Comparison of ENCODE assay signal across 25 cellular contexts in the genomic region with DNA sequence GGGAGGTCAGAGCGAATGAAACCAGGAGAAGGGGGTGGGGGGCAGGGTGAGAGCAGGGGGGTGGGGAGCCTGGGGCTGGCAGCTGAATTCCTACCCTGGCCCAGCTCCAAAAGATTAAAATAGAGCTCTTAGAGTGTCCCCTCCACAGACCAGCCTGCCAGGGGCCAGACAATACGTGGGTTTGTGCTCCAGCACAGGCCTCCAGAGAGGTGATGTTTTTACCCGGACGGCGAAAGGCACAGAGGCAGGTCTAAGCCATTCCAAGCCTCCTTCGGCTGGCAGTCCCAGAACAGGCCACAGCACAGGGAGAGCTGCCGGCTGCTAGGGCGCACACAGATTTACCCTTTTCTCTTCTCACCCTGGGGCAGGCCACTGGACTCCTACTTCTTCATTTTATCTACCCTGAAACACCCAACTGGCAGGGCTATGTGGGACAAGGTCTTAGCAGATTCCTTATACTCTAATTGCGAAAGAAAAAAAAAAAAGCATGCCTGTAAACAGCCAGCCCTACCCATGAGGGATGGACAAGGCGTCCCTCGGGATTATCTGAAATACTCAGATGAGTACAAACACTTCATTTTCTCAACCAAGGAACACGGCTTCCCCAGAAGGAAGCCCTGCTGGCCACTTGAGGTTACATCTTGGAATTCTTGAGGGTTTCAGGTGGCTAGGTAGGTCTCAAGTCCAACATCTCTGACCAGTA.
DNase-seq lines count a peak whose midpoint lies in the region; ATAC-seq and TF ChIP-seq lines count a peak whose summit lies in the region.
"Had no signal": no experiment of that assay in that cellular context is flagged by ENCODE, and none has a peak within 500 bp of the region (broad histone marks: within the 10 kb centered on the region; RNA-seq: fewer than 3 reads in every experiment).

No MANE protein-coding gene starts in this region.

- ATAC-seq in HG02981 (IDR thresholded peaks at IDR 0.05; ENCODE audit: unreplicated experiment) (no peak), GM18520 (IDR thresholded peaks at IDR 0.05; ENCODE audit: unreplicated experiment) (no peak)
- ATAC-seq: activated T-cell treated with anti-CD3 and anti-CD28 coated beads, Interleukin-2, amount 50 U/mL, for 72 hours; left lung; Panc1 had no signal

- H3K9me3 Mint-ChIP-seq in nephron = no peaks in the 10 kb centered on the region
- H3K9me3 Mint-ChIP-seq: activated T-cell treated with anti-CD3 and anti-CD28 coated beads, Interleukin-2, amount 50 U/mL, for 72 hours; dendritic cell treated with granulocyte-macrophage colony-stimulating factor and Interleukin-4, amounts not matched to agents 40 ng/mL and 50 ng/mL, for 4 days had no signal

- no peak for TF ChIP-seq CTCF in BE2C (IDR thresholded peaks at IDR 0.05; ENCODE audit: low read depth, low read length)
- TF ChIP-seq CTCF in nephron (IDR thresholded peaks at IDR 0.05; ENCODE audit: unreplicated experiment in 3 of 3) = no peak

- peak overlapping the region; percentile 2 to 48 (median 32) for H3K27ac Mint-ChIP-seq in nephron
- H3K27ac Mint-ChIP-seq: activated T-cell treated with anti-CD3 and anti-CD28 coated beads, Interleukin-2, amount 50 U/mL, for 72 hours; dendritic cell treated with granulocyte-macrophage colony-stimulating factor and Interleukin-4, amounts not matched to agents 40 ng/mL and 50 ng/mL, for 4 days had no signal

- no peaks in the 10 kb centered on the region; the same call in 1 of the 2 replicates for H3K27me3 ChIP-seq in BE2C
- no peaks in the 10 kb centered on the region for H3K27me3 ChIP-seq in BLaER1 treated with 17β-estradiol and CSF1 and Interleukin-3, amounts not matched to agents 10 nM and 100 nM
- H3K27me3 ChIP-seq in SJCRH30 = no peaks in the 10 kb centered on the region
- H3K27me3 ChIP-seq: left lung, thyroid gland had no signal

- H4K20me1 ChIP-seq in BLaER1 treated with 17β-estradiol and CSF1 and Interleukin-3, amounts not matched to agents 10 nM and 100 nM = no peaks in the 10 kb centered on the region

- H3K27ac ChIP-seq in BLaER1 treated with 17β-estradiol and CSF1 and Interleukin-3, amounts not matched to agents 10 nM and 100 nM = no peak overlapping the region
- H3K27ac ChIP-seq in SJCRH30 = no peak overlapping the region
- H3K27ac ChIP-seq: GM23248, left lung, thyroid gland had no signal

- H3K9ac ChIP-seq in BLaER1 treated with 17β-estradiol and CSF1 and Interleukin-3, amounts not matched to agents 10 nM and 100 nM = no peak overlapping the region
- H3K9ac ChIP-seq: GM23248 had no signal

- no peaks in the 10 kb centered on the region for H3K36me3 Mint-ChIP-seq in nephron (ENCODE audit: low read depth)

- DNase-seq in BE2C (peak; percentile 8), SJCRH30 (peak; percentile 71 to 82), mesenteric fat pad (ENCODE audit: low spot score) (no peak)
- DNase-seq: activated CD4-positive, alpha-beta T cell treated with anti-CD3 and anti-CD28 coated beads, Interleukin-2, amount 50 U/mL, for 1 hour; activated naive CD4-positive, alpha-beta T cell; activated T-cell treated with anti-CD3 and anti-CD28 coated beads, Interleukin-2, amount 50 U/mL, for 72 hours; Calu3; DND-41; GF-D8; GM23248; left lung; mesendoderm; NCI-H1105 treated with DMSO at 0.1 percent for 48 hours; NCI-H1930; NCI-H526 treated with DMSO at 0.1 percent for 48 hours; SHP77; stimulated activated CD4-positive, alpha-beta T cell treated with anti-CD3 and anti-CD28 coated beads, Interleukin-4, amount 100 ng/mL, for 24 hours; T-helper 9 cell; thyroid gland had no signal

- H3K4me1 Mint-ChIP-seq in nephron = peaks cover 32% of the 10 kb centered on the region

- H3K4me3 ChIP-seq in BE2C (ENCODE audit: low read depth, low read length) (no peak overlapping the region), SJCRH30 (0 out of 2 replicates have a peak overlapping the region, but pooled peaks have one; percentile 12)
- H3K4me3 ChIP-seq in BLaER1 treated with 17β-estradiol and CSF1 and Interleukin-3, amounts not matched to agents 10 nM and 100 nM = no peak overlapping the region
- H3K4me3 ChIP-seq: GM23248, left lung, thyroid gland had no signal

- peak overlapping the region in 1 of 3 experiments; percentile 5 for H3K4me3 Mint-ChIP-seq in nephron
- H3K4me3 Mint-ChIP-seq: activated T-cell treated with anti-CD3 and anti-CD28 coated beads, Interleukin-2, amount 50 U/mL, for 72 hours; dendritic cell treated with granulocyte-macrophage colony-stimulating factor and Interleukin-4, amounts not matched to agents 40 ng/mL and 50 ng/mL, for 4 days had no signal

- no peaks in the 10 kb centered on the region for H3K4me1 ChIP-seq in BE2C
- H3K4me1 ChIP-seq in BLaER1 treated with 17β-estradiol and CSF1 and Interleukin-3, amounts not matched to agents 10 nM and 100 nM = peaks cover 0 to 7% (median 5%) of the 10 kb centered on the region in 10 experiments; a peak in 7 of 20 replicates
- 0 out of 2 replicates have a peak, but pooled peaks cover 9% of the 10 kb centered on the region for H3K4me1 ChIP-seq in SJCRH30
- H3K4me1 ChIP-seq: left lung, thyroid gland had no signal

- H3K9me3 ChIP-seq in BE2C = no peaks in the 10 kb centered on the region
- H3K9me3 ChIP-seq in BLaER1 treated with 17β-estradiol and CSF1 and Interleukin-3, amounts not matched to agents 10 nM and 100 nM (replicated peaks in 1 of 11) = no peaks in the 10 kb centered on the region
- no peaks in the 10 kb centered on the region for H3K9me3 ChIP-seq in SJCRH30 (replicated peaks)
- H3K9me3 ChIP-seq: left lung, thyroid gland had no signal

- peak overlapping the region in 6 of 11 experiments; percentile 18 to 36 (median 26); a peak in 7 of 22 replicates for H3K4me2 ChIP-seq in BLaER1 treated with 17β-estradiol and CSF1 and Interleukin-3, amounts not matched to agents 10 nM and 100 nM

- H3K36me3 ChIP-seq in BE2C (no peaks in the 10 kb centered on the region), SJCRH30 (no peaks in the 10 kb centered on the region)
- no peaks in the 10 kb centered on the region for H3K36me3 ChIP-seq in BLaER1 treated with 17β-estradiol and CSF1 and Interleukin-3, amounts not matched to agents 10 nM and 100 nM
- H3K36me3 ChIP-seq: left lung, thyroid gland had no signal

- peaks cover 13% of the 10 kb centered on the region for H3K27me3 Mint-ChIP-seq in nephron (ENCODE audit: low read depth)
